Comparison of ENCODE assay signal across 1 cellular context in the genomic region with DNA sequence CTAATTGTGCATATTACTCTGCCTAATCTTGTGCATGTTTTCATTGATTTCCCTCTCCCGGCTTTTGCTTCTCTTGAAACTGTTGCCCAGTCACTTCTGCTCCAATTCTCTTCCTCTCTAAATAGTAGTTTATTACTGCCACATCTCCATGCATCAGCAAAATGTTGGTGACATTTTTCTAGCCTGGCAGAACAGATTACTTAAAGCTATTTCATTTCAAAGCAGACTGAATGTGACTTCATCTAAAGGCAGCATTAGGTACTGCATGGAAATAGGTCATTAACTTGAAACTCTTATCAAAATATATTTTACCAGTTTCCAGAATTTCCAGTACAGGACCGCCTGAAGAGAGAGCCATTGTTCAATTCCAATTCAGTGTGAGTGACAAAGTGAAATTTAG.
TF ChIP-seq lines count a peak whose summit lies in the region.

No MANE protein-coding gene starts in this region.

TF ChIP-seq in neural cell, 6 proteins besides CTCF, POLR2A, EP300 and RAD21 (continued from another document):
- TF ChIP-seq, protein P1, sequence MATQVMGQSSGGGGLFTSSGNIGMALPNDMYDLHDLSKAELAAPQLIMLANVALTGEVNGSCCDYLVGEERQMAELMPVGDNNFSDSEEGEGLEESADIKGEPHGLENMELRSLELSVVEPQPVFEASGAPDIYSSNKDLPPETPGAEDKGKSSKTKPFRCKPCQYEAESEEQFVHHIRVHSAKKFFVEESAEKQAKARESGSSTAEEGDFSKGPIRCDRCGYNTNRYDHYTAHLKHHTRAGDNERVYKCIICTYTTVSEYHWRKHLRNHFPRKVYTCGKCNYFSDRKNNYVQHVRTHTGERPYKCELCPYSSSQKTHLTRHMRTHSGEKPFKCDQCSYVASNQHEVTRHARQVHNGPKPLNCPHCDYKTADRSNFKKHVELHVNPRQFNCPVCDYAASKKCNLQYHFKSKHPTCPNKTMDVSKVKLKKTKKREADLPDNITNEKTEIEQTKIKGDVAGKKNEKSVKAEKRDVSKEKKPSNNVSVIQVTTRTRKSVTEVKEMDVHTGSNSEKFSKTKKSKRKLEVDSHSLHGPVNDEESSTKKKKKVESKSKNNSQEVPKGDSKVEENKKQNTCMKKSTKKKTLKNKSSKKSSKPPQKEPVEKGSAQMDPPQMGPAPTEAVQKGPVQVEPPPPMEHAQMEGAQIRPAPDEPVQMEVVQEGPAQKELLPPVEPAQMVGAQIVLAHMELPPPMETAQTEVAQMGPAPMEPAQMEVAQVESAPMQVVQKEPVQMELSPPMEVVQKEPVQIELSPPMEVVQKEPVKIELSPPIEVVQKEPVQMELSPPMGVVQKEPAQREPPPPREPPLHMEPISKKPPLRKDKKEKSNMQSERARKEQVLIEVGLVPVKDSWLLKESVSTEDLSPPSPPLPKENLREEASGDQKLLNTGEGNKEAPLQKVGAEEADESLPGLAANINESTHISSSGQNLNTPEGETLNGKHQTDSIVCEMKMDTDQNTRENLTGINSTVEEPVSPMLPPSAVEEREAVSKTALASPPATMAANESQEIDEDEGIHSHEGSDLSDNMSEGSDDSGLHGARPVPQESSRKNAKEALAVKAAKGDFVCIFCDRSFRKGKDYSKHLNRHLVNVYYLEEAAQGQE (IDR thresholded peaks at IDR 0.05; ENCODE audit: borderline replicate concordance), result no peak
- TF ChIP-seq EZH2 (IDR thresholded peaks at IDR 0.05; ENCODE audit: borderline replicate concordance, insufficient read depth, low read length, poor library complexity, severe bottlenecking), result no peak
- no peak for TF ChIP-seq TAF1 (IDR thresholded peaks at IDR 0.05; ENCODE audit: low read depth)
